ENCODE assay signal across 1 cellular context in the genomic region with DNA sequence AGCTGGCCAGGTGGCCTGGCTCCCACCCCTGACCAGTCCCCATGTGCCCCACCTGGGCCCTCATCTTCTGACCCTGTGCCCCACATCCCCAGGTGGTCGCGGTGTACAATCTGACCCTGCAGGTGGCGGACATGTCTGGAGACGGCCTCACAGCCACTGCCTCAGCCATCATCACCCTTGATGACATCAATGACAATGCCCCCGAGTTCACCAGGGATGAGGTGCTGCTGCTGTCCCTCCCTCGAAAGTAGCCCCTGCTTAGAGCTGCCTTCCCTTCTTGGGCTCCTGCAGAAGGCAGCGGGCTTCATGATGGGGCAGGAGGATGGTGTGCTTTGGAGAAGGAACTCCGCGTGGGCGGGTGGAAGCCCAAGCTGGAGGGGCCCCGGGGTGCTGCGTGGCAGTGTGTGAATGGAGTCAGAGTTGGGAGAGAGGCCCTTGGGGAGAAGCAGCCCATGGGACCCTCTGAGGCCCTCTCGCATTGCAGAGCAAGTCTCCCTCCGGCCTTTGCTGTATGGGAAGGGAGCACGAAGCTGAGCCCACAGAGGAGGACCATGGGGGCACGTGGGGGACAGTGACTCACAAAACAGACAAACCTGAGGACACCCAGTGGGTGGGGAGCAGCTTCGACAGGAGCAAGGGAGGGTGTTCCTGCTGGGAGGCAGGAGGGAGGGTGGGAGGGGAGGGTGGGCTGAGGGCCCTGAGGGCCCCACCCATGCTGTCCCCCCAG.
TF ChIP-seq lines count a peak whose summit lies in the region.

No MANE protein-coding gene starts in this region.

TF ChIP-seq in HEK293, 187 proteins besides CTCF, POLR2A, EP300 and RAD21 (continued from another document):
- TF ChIP-seq AEBP2 (tag by site-specific recombination; IDR thresholded peaks at IDR 0.05; ENCODE audit: borderline replicate concordance) (no peak), ZNF768 (tag by site-specific recombination; IDR thresholded peaks at IDR 0.05) (no peak), ZNF629 (tag by site-specific recombination; IDR thresholded peaks at IDR 0.05) (peak; percentile 30; the same call in 1 of the 2 replicates), ZNF561 (tag by site-specific recombination; IDR thresholded peaks at IDR 0.05; ENCODE audit: borderline replicate concordance) (no peak), ZNF658 (tag by site-specific recombination; IDR thresholded peaks at IDR 0.05) (no peak), SP3 (tag by site-specific recombination; IDR thresholded peaks at IDR 0.05) (no peak), ZFHX2 (tag by site-specific recombination; conservative IDR thresholded peaks at IDR 0.05) (peak; percentile 66), ZNF777 (tag by site-specific recombination; IDR thresholded peaks at IDR 0.05; ENCODE audit: borderline replicate concordance) (no peak), ZNF114 (tag by site-specific recombination; IDR thresholded peaks at IDR 0.05) (no peak), ZNF837 (tag by site-specific recombination; IDR thresholded peaks at IDR 0.05) (no peak), ZBTB20 (tag by site-specific recombination; IDR thresholded peaks at IDR 0.05) (peak; percentile 95), ZNF10 (tag by site-specific recombination; IDR thresholded peaks at IDR 0.05) (no peak), ZNF555 (tag by site-specific recombination; conservative IDR thresholded peaks at IDR 0.05) (no peak), EGR2 (tag by site-specific recombination; IDR thresholded peaks at IDR 0.05; ENCODE audit: low read depth) (0 out of 2 replicates have a peak, but pooled peaks have one; percentile 12), ZNF423 (tag by site-specific recombination; IDR thresholded peaks at IDR 0.05) (peak; percentile 36), KLF1 (tag by site-specific recombination; IDR thresholded peaks at IDR 0.05) (peak; percentile 27; the same call in 1 of the 2 replicates), ZNF350 (tag by site-specific recombination; IDR thresholded peaks at IDR 0.05) (no peak), ZNF664 (tag by site-specific recombination; IDR thresholded peaks at IDR 0.05) (no peak), ZIC2 (tag by site-specific recombination; IDR thresholded peaks at IDR 0.05) (peak; percentile 33; the same call in 1 of the 2 replicates), HIC1 (tag by site-specific recombination; IDR thresholded peaks at IDR 0.05) (0 out of 2 replicates have a peak, but pooled peaks have one; percentile 45)
- TF ChIP-seq, protein P1, sequence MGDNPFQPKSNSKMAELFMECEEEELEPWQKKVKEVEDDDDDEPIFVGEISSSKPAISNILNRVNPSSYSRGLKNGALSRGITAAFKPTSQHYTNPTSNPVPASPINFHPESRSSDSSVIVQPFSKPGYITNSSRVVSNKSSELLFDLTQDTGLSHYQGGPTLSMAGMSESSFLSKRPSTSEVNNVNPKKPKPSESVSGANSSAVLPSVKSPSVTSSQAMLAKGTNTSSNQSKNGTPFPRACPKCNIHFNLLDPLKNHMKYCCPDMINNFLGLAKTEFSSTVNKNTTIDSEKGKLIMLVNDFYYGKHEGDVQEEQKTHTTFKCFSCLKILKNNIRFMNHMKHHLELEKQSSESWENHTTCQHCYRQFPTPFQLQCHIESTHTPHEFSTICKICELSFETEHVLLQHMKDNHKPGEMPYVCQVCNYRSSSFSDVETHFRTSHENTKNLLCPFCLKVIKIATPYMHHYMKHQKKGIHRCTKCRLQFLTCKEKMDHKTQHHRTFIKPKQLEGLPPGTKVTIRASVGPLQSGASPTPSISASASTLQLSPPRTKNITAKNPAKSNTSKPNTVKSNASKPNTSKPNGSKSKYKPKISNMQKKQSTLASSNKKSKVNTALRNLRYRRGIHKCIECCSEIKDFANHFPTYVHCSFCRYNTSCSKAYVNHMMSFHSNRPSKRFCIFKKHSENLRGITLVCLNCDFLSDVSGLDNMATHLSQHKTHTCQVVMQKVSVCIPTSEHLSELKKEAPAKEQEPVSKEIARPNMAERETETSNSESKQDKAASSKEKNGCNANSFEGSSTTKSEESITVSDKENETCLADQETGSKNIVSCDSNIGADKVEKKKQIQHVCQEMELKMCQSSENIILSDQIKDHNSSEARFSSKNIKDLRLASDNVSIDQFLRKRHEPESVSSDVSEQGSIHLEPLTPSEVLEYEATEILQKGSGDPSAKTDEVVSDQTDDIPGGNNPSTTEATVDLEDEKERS (tag by site-specific recombination; IDR thresholded peaks at IDR 0.05): no peak
TF ChIP-seq in HEK293: peak in this region for 13.
